ENCODE assay signal across 7 cellular contexts in the genomic region with DNA sequence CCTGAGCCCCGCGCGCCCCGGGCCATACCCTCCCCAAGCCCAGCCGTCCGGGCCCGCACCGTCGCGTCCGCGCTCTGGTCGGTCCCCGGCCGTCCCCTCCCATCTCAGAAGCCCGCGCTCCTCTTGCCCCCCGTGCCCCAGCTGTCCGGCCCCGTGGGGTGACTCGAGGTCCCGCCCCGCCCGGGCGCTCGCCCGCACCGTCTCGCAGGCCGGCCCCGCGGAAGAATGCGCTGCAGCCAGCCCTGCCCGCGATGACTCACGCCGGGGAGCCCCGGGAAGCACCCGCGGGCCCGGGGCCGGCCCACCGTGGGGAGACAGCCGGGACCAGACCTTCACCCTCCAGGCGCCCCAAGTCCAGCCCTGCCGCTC. TPM values are rescaled to one million over a fixed set of nuclear protein-coding genes. Genes with fewer than 3 reads are reported as not detected.
DNase-seq lines count a peak whose midpoint lies in the region; ATAC-seq, FAIRE-seq and TF ChIP-seq lines count a peak whose summit lies in the region.

No MANE protein-coding gene starts in this region.

- H3K27me3 ChIP-seq in H7 (ENCODE audit: control insufficient read depth, insufficient read depth, low read length) (peaks cover 27% of the 10 kb centered on the region), dorsolateral prefrontal cortex (peaks cover 0 to 49% (median 34%) of the 10 kb centered on the region in 45 donors)

- ATAC-seq in T-helper 17 cell (peak; percentile 28), GM19351 (IDR thresholded peaks at IDR 0.05; ENCODE audit: unreplicated experiment) (no peak), GM19324 (IDR thresholded peaks at IDR 0.05; ENCODE audit: low FRiP score, unreplicated experiment) (no peak)

- no peaks in the 10 kb centered on the region for H3K36me3 ChIP-seq in H7 (replicated peaks; ENCODE audit: control insufficient read depth, insufficient read depth, low read length)

- no peaks in the 10 kb centered on the region for H3K36me3 Mint-ChIP-seq in T-helper 17 cell (ENCODE audit: low read depth)

- TF ChIP-seq CTCF in dorsolateral prefrontal cortex (IDR thresholded peaks at IDR 0.05 in 54 of 56, conservative IDR thresholded peaks at IDR 0.05 in 2 of 56; ENCODE audit: low read depth in 1 of 56, partially characterized antibody in 56 of 56) = no peak

- no peak for FAIRE-seq in urothelium cell line (lab: Jason Lieb, UNC)

- H3K9me3 ChIP-seq in T-helper 17 cell (ENCODE audit: control insufficient read depth, low read length, poor library complexity, severe bottlenecking) = no peaks in the 10 kb centered on the region

- H3K27ac ChIP-seq in dorsolateral prefrontal cortex = peak overlapping the region in 1 of 59 donors; percentile 5

- H3K4me3 ChIP-seq in H7 (ENCODE audit: insufficient read depth, low read depth, low read length) (peak overlapping the region; percentile 68), dorsolateral prefrontal cortex (peak overlapping the region in 45 of 59 donors; percentile 9 to 66 (median 53))

- H3K4me1 Mint-ChIP-seq in T-helper 17 cell = peaks cover 20% of the 10 kb centered on the region

- peak overlapping the region; percentile 86 for H3K27ac Mint-ChIP-seq in T-helper 17 cell

- H3K4me3 Mint-ChIP-seq in T-helper 17 cell = peak overlapping the region; percentile 90

- DNase-seq in H7 (no peak), T-helper 17 cell (peak in 2 of 3 donors; percentile 24 to 37), dorsolateral prefrontal cortex (peak in 3 of 10 donors; percentile 14 to 37 (median 23)), mucosa of gallbladder (ENCODE audit: low spot score) (peak; percentile 74), urothelium cell line (ENCODE audit: low spot score) (peak; percentile 88)

- peaks cover 9% of the 10 kb centered on the region for H3K27me3 Mint-ChIP-seq in T-helper 17 cell

- intact Hi-C loops in dorsolateral prefrontal cortex (cut with DNase I) = no loop called here

RNA-seq across cellular contexts. Expression of a gene that starts 0.3 kb away (rescaled TPM):
- 5.1 and 13.1 TPM in 2 replicates for total RNA-seq in H7 (2014; rRNA removed; shearing (Covaris generic))
- total RNA-seq in T-helper 17 cell = 1 to 10 TPM in 1 of 2 donors, under 1 TPM in 1; 0.96 to 2.8 TPM
- total RNA-seq in dorsolateral prefrontal cortex = 1 to 10 TPM in 104 of 120 experiments, under 1 TPM in 13, not detected in 3; 0.52 to 7.6 (median 2.4) TPM
- total RNA-seq in mucosa of gallbladder = 38.7 TPM

RNA-seq across cellular contexts. Expression of a gene that starts 43.9 kb away (rescaled TPM):
- 58.4 and 60.9 TPM in 2 replicates for total RNA-seq in H7 (2014; rRNA removed; shearing (Covaris generic))
- total RNA-seq in T-helper 17 cell (1 to 10 TPM in 1 of 2 donors, under 1 TPM in 1; 0.91 to 2.6 TPM), dorsolateral prefrontal cortex (100 to 1,000 TPM in 8 of 120 experiments, 10 to 100 TPM in 112; 11.0 to 191 (median 44.8) TPM), mucosa of gallbladder (59.4 TPM)
